9 cellular contexts compared by ENCODE assay signal in the genomic region with DNA sequence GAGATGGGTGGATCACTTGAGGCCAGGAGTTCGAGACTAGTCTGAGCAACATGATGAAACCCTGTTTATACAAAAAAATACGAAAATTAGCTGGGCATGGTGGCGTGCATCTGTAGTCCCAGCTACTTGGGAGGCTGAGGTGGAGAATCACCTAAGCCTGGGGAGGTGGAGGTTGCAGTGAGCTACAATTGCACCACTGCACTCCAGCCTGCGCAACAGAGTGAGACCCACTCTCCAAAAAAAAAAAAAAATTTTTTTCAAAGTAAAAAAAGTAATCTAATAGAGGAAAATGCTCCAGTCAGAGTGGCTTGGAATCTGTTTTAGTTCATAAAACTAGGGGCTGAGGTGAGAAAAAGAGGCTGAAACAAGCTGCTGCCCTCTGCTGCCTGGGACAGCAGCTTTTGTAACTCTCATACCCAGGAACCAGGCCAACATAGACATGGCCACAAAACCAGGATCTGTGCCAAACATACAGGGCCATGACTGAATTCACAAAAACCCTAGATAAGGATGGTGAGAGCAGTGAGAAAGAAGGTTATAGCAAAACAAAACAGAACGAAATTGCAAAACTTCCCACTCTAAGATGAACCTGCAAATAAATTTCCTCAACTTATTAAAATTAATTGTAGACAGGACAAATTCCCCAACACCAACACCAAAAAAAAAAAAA. TPM values are rescaled to one million over a fixed set of nuclear protein-coding genes. Genes with fewer than 3 reads are reported as not detected.
A peak's percentile ranks its signal among the peaks of the same experiment; 100 is the strongest.
DNase-seq lines count a peak whose midpoint lies in the region; ATAC-seq and TF ChIP-seq lines count a peak whose summit lies in the region.
"Had no signal": no experiment of that assay in that cellular context is flagged by ENCODE, and none has a peak within 500 bp of the region (broad histone marks: within the 10 kb centered on the region; RNA-seq: fewer than 3 reads in every experiment).

No MANE protein-coding gene starts in this region.

- CTCF ChIA-PET in mammary epithelial cell (lab: Charles Lee; ENCODE audit: low non-redundant PET), result interaction anchor here (0.7 kb wide), 1 partner anchor 14 kb away, joined by 8 read pairs; no protein-coding TSS in a partner anchor

- no peak overlapping the region for H2AFZ ChIP-seq in mammary epithelial cell (ENCODE audit: low read depth, low read length)

- H3K36me3 Mint-ChIP-seq in immature natural killer cell, result no peaks in the 10 kb centered on the region

- H3K4me2 ChIP-seq in mammary epithelial cell (ENCODE audit: insufficient read depth, low read depth, low read length), result no peak overlapping the region

- no peaks in the 10 kb centered on the region for H3K9me3 ChIP-seq in mammary epithelial cell (replicated peaks; ENCODE audit: insufficient read depth, low read length)

- in situ Hi-C loops in mammary epithelial cell (cut with MboI; ENCODE audit: low sequenced_read_pairs in 2 of 2), result no loop called here

- H3K4me3 Mint-ChIP-seq in immature natural killer cell, result no peak overlapping the region

- H3K27ac Mint-ChIP-seq in immature natural killer cell, result no peak overlapping the region

- H3K9ac ChIP-seq in mammary epithelial cell (ENCODE audit: insufficient read depth, low read length), result no peak overlapping the region

- H3K27ac ChIP-seq in mammary epithelial cell (ENCODE audit: insufficient read depth, low read depth, low read length), result no peak overlapping the region
- H3K27ac ChIP-seq: epithelial cell of prostate had no signal

- H3K27me3 Mint-ChIP-seq in immature natural killer cell (ENCODE audit: low read depth in 3 of 3), result peaks cover 0 to 3% (median 0%) of the 10 kb centered on the region in 3 donors

- no peak overlapping the region for H3K4me3 ChIP-seq in NB4 (ENCODE audit: low read depth, low read length)
- no peak overlapping the region for H3K4me3 ChIP-seq in mammary epithelial cell (replicated peaks in 1 of 3; ENCODE audit: insufficient read depth in 1 of 3, low read depth in 2 of 3, low read length in 3 of 3)

- no peaks in the 10 kb centered on the region for H3K4me1 ChIP-seq in mammary epithelial cell (ENCODE audit: insufficient read depth, low read length)

- H3K79me2 ChIP-seq in mammary epithelial cell (ENCODE audit: insufficient read depth, low read length), result no peaks in the 10 kb centered on the region

- H3K27me3 ChIP-seq in mammary epithelial cell (ENCODE audit: insufficient read depth, low read length), result no peaks in the 10 kb centered on the region

- H4K20me1 ChIP-seq in mammary epithelial cell (ENCODE audit: insufficient read depth, low read length), result no peaks in the 10 kb centered on the region

- ATAC-seq in GM19452 (IDR thresholded peaks at IDR 0.05; ENCODE audit: unreplicated experiment), result no peak

- peaks cover 2 to 8% of the 10 kb centered on the region in 2 donors for H3K4me1 Mint-ChIP-seq in immature natural killer cell

- dilution Hi-C loops in mammary epithelial cell (cut with HindIII; ENCODE audit: low sequenced_read_pairs), result no loop called here

- intact Hi-C loops in mammary epithelial cell (cut with micrococcal nuclease), result no loop called here

- DNase-seq in Daoy (ENCODE audit: low read depth) (peak; percentile 90), NB4 (ENCODE audit: low read depth) (peak; percentile 56), mammary epithelial cell (peak; percentile 60), medulla oblongata (ENCODE audit: extremely low spot score) (peak; percentile 74), immature natural killer cell (no peak), NCI-H1930 (lab: John Stamatoyannopoulos, UW) (no peak)
- DNase-seq in stimulated activated CD8-positive, alpha-beta memory T cell treated with anti-CD3 and anti-CD28 coated beads, Interleukin-4, amount 100 ng/mL, for 48 hours, result no peak

- no peak for TF ChIP-seq POLR2A in NB4 (IDR thresholded peaks at IDR 0.05; ENCODE audit: extremely low read depth, insufficient read length)

- TF ChIP-seq CTCF in NB4 (IDR thresholded peaks at IDR 0.05; ENCODE audit: low read depth, low read length) (peak; percentile 29), mammary epithelial cell (conservative IDR thresholded peaks at IDR 0.05 in 1 of 2, IDR thresholded peaks at IDR 0.05 in 1 of 2; ENCODE audit: extremely low read depth in 1 of 2, insufficient read depth in 1 of 2, low read depth in 1 of 2, low read length in 2 of 2) (peak; percentile 29 to 47)

- WGBS in mammary epithelial cell (ENCODE audit: low coverage, missing lambda C conversion rate), result 87% methylated on average over 5 of the region's 5 CpGs

- BruUV-seq in mammary epithelial cell (replicated peaks; lab: Mats Ljungman, UMichigan), result no TSS peak

- H3K36me3 ChIP-seq in mammary epithelial cell (ENCODE audit: insufficient read depth, low read length), result no peaks in the 10 kb centered on the region

- H3K9me3 Mint-ChIP-seq in immature natural killer cell, result no peaks in the 10 kb centered on the region

RNA-seq across cellular contexts. Expression of a gene that starts 13.1 kb away (rescaled TPM):
- total RNA-seq in Daoy (2014; rRNA removed; shearing (Covaris generic)), result 22.5 and 29.1 TPM in 2 replicates
- total RNA-seq in mammary epithelial cell, result 10 to 100 TPM; 30.6 to 31.7 TPM
- polyA plus RNA-seq in mammary epithelial cell (38.5 TPM), immature natural killer cell (10 to 100 TPM; 11.3 to 25.0 (median 21.9) TPM)
- polyA minus RNA-seq in mammary epithelial cell, result 91.8 TPM

RNA-seq across cellular contexts. Expression of a gene that starts 39.2 kb away (rescaled TPM):
- total RNA-seq in Daoy (2014; rRNA removed; shearing (Covaris generic)), result 15.5 and 23.5 TPM in 2 replicates
- 10 to 100 TPM; 68.4 to 71.8 TPM for total RNA-seq in mammary epithelial cell
- polyA plus RNA-seq in mammary epithelial cell (56.3 TPM), immature natural killer cell (10 to 100 TPM; 37.8 to 44.7 (median 43.5) TPM)
- polyA minus RNA-seq in mammary epithelial cell, result 41.6 TPM

Comparison
In these comparisons a context has a peak if more than half of its experiments do, and no peak if none do; other contexts are left out.
1. DNase-seq: peak in Daoy (single experiment), NB4 (single experiment), mammary epithelial cell (single experiment) and medulla oblongata (single experiment); none in immature natural killer cell (0 of 3), stimulated activated CD8-positive, alpha-beta memory T cell treated with anti-CD3 and anti-CD28 coated beads, Interleukin-4, amount 100 ng/mL, for 48 hours (single experiment) and NCI-H1930 (0 of 2).